Comparison of ENCODE assay signal across 1 cellular context in the genomic region with DNA sequence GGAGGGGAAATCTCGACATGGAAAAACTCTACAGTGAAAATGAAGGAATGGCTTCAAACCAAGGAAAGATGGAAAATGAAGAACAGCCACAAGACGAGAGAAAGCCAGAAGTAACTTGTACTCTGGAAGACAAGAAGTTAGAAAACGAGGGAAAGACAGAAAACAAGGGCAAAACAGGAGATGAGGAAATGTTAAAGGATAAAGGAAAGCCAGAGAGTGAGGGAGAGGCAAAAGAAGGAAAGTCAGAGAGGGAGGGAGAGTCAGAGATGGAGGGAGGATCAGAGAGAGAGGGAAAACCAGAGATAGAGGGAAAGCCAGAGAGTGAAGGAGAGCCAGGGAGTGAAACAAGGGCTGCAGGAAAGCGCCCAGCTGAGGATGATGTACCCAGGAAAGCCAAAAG.
TF ChIP-seq lines count a peak whose summit lies in the region.

No MANE protein-coding gene starts in this region.

TF ChIP-seq in GM12878, 131 proteins besides CTCF, POLR2A, EP300 and RAD21:
- TF ChIP-seq, protein P1, sequence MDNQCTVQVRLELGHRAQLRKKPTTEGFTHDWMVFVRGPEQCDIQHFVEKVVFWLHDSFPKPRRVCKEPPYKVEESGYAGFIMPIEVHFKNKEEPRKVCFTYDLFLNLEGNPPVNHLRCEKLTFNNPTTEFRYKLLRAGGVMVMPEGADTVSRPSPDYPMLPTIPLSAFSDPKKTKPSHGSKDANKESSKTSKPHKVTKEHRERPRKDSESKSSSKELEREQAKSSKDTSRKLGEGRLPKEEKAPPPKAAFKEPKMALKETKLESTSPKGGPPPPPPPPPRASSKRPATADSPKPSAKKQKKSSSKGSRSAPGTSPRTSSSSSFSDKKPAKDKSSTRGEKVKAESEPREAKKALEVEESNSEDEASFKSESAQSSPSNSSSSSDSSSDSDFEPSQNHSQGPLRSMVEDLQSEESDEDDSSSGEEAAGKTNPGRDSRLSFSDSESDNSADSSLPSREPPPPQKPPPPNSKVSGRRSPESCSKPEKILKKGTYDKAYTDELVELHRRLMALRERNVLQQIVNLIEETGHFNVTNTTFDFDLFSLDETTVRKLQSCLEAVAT (IDR thresholded peaks at IDR 0.05): no peak
- TF ChIP-seq NFXL1 (IDR thresholded peaks at IDR 0.05; ENCODE audit: borderline replicate concordance) (no peak), BACH1 (IDR thresholded peaks at IDR 0.05; ENCODE audit: borderline replicate concordance) (no peak), EZH2 (IDR thresholded peaks at IDR 0.05; ENCODE audit: borderline replicate concordance, control insufficient read depth, low read depth, low read length) (no peak), STAT1 (conservative IDR thresholded peaks at IDR 0.05) (no peak), GATAD2B (conservative IDR thresholded peaks at IDR 0.05; ENCODE audit: low read depth) (no peak), HDAC6 (IDR thresholded peaks at IDR 0.05; ENCODE audit: unreplicated experiment) (no peak), CREB1 (IDR thresholded peaks at IDR 0.05; ENCODE audit: low read depth) (no peak), EED (IDR thresholded peaks at IDR 0.05; ENCODE audit: low read depth) (no peak), JUNB (IDR thresholded peaks at IDR 0.05) (no peak), HCFC1 (IDR thresholded peaks at IDR 0.05; ENCODE audit: low read length) (no peak), CHD4 (IDR thresholded peaks at IDR 0.05) (no peak), RFX5 (IDR thresholded peaks at IDR 0.05; ENCODE audit: low read depth, low read length) (no peak), TCF3 (IDR thresholded peaks at IDR 0.05; ENCODE audit: borderline replicate concordance, insufficient read depth, low read depth, low read length) (no peak)
- TF ChIP-seq, protein P2, sequence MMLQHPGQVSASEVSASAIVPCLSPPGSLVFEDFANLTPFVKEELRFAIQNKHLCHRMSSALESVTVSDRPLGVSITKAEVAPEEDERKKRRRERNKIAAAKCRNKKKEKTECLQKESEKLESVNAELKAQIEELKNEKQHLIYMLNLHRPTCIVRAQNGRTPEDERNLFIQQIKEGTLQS (IDR thresholded peaks at IDR 0.05; ENCODE audit: borderline replicate concordance, extremely low read depth, low read depth, low read length): no peak
